Comparison of ENCODE assay signal across 22 cellular contexts in the genomic region with DNA sequence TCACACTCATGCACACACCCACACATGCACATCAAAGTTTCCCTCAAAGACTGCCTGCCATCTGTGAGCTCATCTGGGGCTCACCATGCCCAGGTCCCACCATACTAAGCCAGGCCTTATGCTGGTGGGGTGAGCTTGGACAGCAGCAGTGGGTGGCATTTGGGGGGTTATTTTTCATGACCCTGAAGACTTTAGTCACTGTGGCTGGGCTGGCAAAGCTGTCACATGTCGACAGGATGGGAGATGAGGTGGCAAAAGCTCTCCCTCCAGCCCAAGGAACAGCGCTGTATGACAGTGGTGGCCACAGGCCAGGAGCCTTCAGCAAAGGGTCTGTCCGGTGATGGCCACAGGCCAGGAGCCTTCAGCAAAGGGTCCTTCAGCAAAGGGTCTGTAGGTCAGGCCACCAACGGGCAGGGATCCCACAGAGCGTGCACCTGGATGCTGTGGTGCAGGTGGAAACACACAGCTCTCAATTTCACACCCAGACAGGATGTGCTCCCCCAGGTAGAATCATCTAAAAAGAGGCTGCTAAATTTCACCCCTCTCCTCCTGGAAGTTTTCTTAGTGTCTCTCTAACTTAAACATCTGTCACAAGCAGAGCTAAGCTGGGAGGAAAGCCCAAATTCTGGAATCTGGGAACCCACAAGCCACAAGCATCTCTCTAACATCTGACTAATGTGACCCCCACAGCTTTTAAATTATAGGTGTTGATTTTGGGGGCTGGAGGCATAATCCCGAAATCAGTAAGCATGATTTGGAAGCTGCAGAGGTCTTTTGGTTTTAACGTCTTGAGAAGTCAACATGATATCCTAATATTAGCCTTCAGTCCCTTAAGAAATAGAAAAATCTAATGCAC. TPM values are rescaled to one million over a fixed set of nuclear protein-coding genes. Genes with fewer than 3 reads are reported as not detected.
A peak's percentile ranks its signal among the peaks of the same experiment; 100 is the strongest.
DNase-seq lines count a peak whose midpoint lies in the region; ATAC-seq and TF ChIP-seq lines count a peak whose summit lies in the region.
"Had no signal": no experiment of that assay in that cellular context is flagged by ENCODE, and none has a peak within 500 bp of the region (broad histone marks: within the 10 kb centered on the region; RNA-seq: fewer than 3 reads in every experiment).

No MANE protein-coding gene starts in this region.

- H3K27ac Mint-ChIP-seq in chondrocyte (ENCODE audit: unreplicated experiment) (peak overlapping the region; percentile 86), nephron (peak overlapping the region in 2 of 3 experiments; percentile 8 to 60), T-cell (no peak overlapping the region)
- H3K27ac Mint-ChIP-seq: activated naive CD8-positive, alpha-beta T cell treated with anti-CD3 and anti-CD28 coated beads, Interleukin-2, amount 10 ng/mL, durations not matched to agents 7 days and 5 days; T-helper 2 cell treated with Interferon-gamma antibody and Interleukin-4, amounts not matched to agents 5 μg/mL and 100 μg/mL, for 36 hours had no signal

- CTCF ChIA-PET in T-cell (lab: Charles Lee) = no interaction called here

- no peak for ATAC-seq in HG02885 (IDR thresholded peaks at IDR 0.05; ENCODE audit: poor library complexity, unreplicated experiment)
- no peak for ATAC-seq in T-cell (replicated peaks in 1 of 4)
- no peak for ATAC-seq in GM21360 (IDR thresholded peaks at IDR 0.05; ENCODE audit: unreplicated experiment)
- ATAC-seq: right cardiac atrium had no signal

- H3K4me1 ChIP-seq in tibial artery = peaks cover 0 to 96% (median 59%) of the 10 kb centered on the region in 4 donors

- H3K4me3 Mint-ChIP-seq in chondrocyte (ENCODE audit: unreplicated experiment) (no peak overlapping the region), nephron (no peak overlapping the region), T-cell (no peak overlapping the region)
- H3K4me3 Mint-ChIP-seq: activated naive CD8-positive, alpha-beta T cell treated with anti-CD3 and anti-CD28 coated beads, Interleukin-2, amount 10 ng/mL, durations not matched to agents 7 days and 5 days; T-helper 2 cell treated with Interferon-gamma antibody and Interleukin-4, amounts not matched to agents 5 μg/mL and 100 μg/mL, for 36 hours had no signal

- intact Hi-C loops in tibial artery (cut with DNase I; ENCODE audit: low total_unique reads) = no loop called here

- H3K36me3 Mint-ChIP-seq in chondrocyte (ENCODE audit: low read depth) = peaks cover 29% of the 10 kb centered on the region
- peaks cover 8% of the 10 kb centered on the region for H3K36me3 Mint-ChIP-seq in nephron (ENCODE audit: low read depth)
- H3K36me3 Mint-ChIP-seq in T-cell = no peaks in the 10 kb centered on the region
- H3K36me3 Mint-ChIP-seq: activated naive CD8-positive, alpha-beta T cell treated with anti-CD3 and anti-CD28 coated beads, Interleukin-2, amount 10 ng/mL, durations not matched to agents 7 days and 5 days had no signal

- no peaks in the 10 kb centered on the region for H3K9me3 ChIP-seq in tibial artery
- H3K9me3 ChIP-seq: BLaER1 had no signal

- H3K27me3 Mint-ChIP-seq in chondrocyte (ENCODE audit: low read depth) (no peaks in the 10 kb centered on the region), nephron (ENCODE audit: low read depth) (peaks cover 6% of the 10 kb centered on the region), T-cell (peaks cover 9 to 32% of the 10 kb centered on the region in 2 donors)

- TF ChIP-seq CTCF in chondrocyte (IDR thresholded peaks at IDR 0.05) (no peak), nephron (IDR thresholded peaks at IDR 0.05; ENCODE audit: unreplicated experiment in 3 of 3) (no peak), tibial artery (IDR thresholded peaks at IDR 0.05) (no peak)

- peak overlapping the region; percentile 57 to 70 for H3K27ac ChIP-seq in tibial artery
- H3K27ac ChIP-seq: 22Rv1, BLaER1, epithelial cell of prostate, SK-N-MC had no signal

- H3K27me3 ChIP-seq in tibial artery = no peaks in the 10 kb centered on the region
- H3K27me3 ChIP-seq: BLaER1 had no signal

- no peak overlapping the region for H3K4me3 ChIP-seq in tibial artery
- H3K4me3 ChIP-seq: BLaER1, SK-N-MC had no signal

- H3K9me3 Mint-ChIP-seq in chondrocyte (ENCODE audit: low read depth) (no peaks in the 10 kb centered on the region), nephron (no peaks in the 10 kb centered on the region), T-cell (no peaks in the 10 kb centered on the region)
- H3K9me3 Mint-ChIP-seq: activated naive CD8-positive, alpha-beta T cell treated with anti-CD3 and anti-CD28 coated beads, Interleukin-2, amount 10 ng/mL, durations not matched to agents 7 days and 5 days; T-helper 2 cell treated with Interferon-gamma antibody and Interleukin-4, amounts not matched to agents 5 μg/mL and 100 μg/mL, for 36 hours had no signal

- H3K4me1 Mint-ChIP-seq in chondrocyte (ENCODE audit: low read depth) (peaks cover 96% of the 10 kb centered on the region), nephron (peaks cover 31% of the 10 kb centered on the region), T-cell (no peaks in the 10 kb centered on the region)

- peaks cover under 1 to 3% (median 2%) of the 10 kb centered on the region in 3 donors for H3K36me3 ChIP-seq in tibial artery
- H3K36me3 ChIP-seq: BLaER1 had no signal

- POLR2A ChIA-PET in T-cell (lab: Charles Lee) = no interaction called here

- DNase-seq in activated CD8-positive, alpha-beta memory T cell treated with anti-CD3 and anti-CD28 coated beads for 24 hours = peak; percentile 28
- DNase-seq in activated CD8-positive, alpha-beta memory T cell treated with anti-CD3 and anti-CD28 coated beads, Interleukin-2, amount 50 U/mL, for 48 hours = no peak
- no peak for DNase-seq in chondrocyte (ENCODE audit: low spot score)
- DNase-seq in tibial artery = no peak
- no peak for DNase-seq in T-cell
- DNase-seq: activated naive CD8-positive, alpha-beta T cell treated with anti-CD3 and anti-CD28 coated beads, Interleukin-2, amount 10 ng/mL, durations not matched to agents 7 days and 5 days; GF-D8; KBM-7; MV-4-11; NCI-H1694 treated with DMSO at 0.1 percent for 48 hours; NCI-H446; occipital lobe; stimulated activated naive CD4-positive, alpha-beta T cell had no signal

RNA-seq across cellular contexts. Expression of a gene that starts 23.1 kb away (rescaled TPM):
- total RNA-seq in chondrocyte = 2,319 to 5,210 TPM (median 5,209 TPM) in 3 replicates
- total RNA-seq in T-cell = 1 to 10 TPM in 1 of 5 donors, under 1 TPM in 2, not detected in 2; 0.49 to 1.3 (median 0.85) TPM
- total RNA-seq: activated naive CD8-positive, alpha-beta T cell treated with anti-CD3 and anti-CD28 coated beads, Interleukin-2, amount 10 ng/mL, durations not matched to agents 7 days and 5 days had no signal

RNA-seq across cellular contexts. Expression of a gene that starts 23.2 kb away (rescaled TPM):
- total RNA-seq in chondrocyte (1,370 to 2,411 TPM (median 2,366 TPM) in 3 replicates), T-cell (1 to 10 TPM in 2 of 5 donors, under 1 TPM in 1, not detected in 2; 0.72 to 2.2 (median 1.6) TPM)
- total RNA-seq: activated naive CD8-positive, alpha-beta T cell treated with anti-CD3 and anti-CD28 coated beads, Interleukin-2, amount 10 ng/mL, durations not matched to agents 7 days and 5 days had no signal

Comparison
In these comparisons a context has a peak if more than half of its experiments do, and no peak if none do; other contexts are left out.
1. H3K27ac Mint-ChIP-seq: peak in chondrocyte (single experiment) and nephron (2 of 3); none in T-cell (0 of 2).
2. RNA of a gene that starts 23.1 kb away (total RNA-seq): 2,319 to 5,210 TPM in chondrocyte; 0.49 to 1.3 TPM in T-cell; every median in the first group is over 100 times any median in the second.
3. RNA of a gene that starts 23.2 kb away (total RNA-seq): 1,370 to 2,411 TPM in chondrocyte; 0.72 to 2.2 TPM in T-cell; every median in the first group is over 100 times any median in the second.